In the genomic region with DNA sequence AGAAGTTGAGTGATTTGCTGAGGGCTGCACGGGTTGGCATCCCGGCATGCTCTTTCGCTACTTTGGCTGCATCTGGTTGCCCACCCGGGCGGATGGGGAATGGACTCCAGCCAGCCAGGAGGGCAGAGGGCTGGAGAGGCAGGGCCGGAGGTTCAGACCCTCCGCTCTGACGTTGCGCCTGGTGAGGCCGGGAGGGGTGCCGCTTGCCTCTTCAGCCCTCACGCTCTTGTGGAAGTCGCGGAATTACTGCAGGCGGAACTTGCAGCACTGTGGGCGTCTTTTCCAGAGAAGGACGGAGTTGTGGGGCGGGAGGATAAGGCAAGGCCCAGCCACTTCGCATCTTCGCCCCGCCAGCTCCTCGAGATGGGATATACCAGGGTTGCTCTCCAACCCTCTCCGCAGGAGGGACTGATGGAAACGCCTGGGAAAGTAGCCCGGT, we compare ENCODE assay signal across 8 cellular contexts. TPM values are rescaled to one million over a fixed set of nuclear protein-coding genes. Genes with fewer than 3 reads are reported as not detected.
DNase-seq lines count a peak whose midpoint lies in the region; ATAC-seq and TF ChIP-seq lines count a peak whose summit lies in the region.

No MANE protein-coding gene starts in this region.

- H3K27ac ChIP-seq in hepatocyte (peak overlapping the region; percentile 34), spleen (peak overlapping the region; percentile 81 to 95 (median 88))

- no peaks in the 10 kb centered on the region for H4K20me1 ChIP-seq in hepatocyte (ENCODE audit: insufficient read depth, poor library complexity, severe bottlenecking)

- H3K9me3 ChIP-seq in hepatocyte (ENCODE audit: low read depth) (no peaks in the 10 kb centered on the region), spleen (no peaks in the 10 kb centered on the region)

- ATAC-seq in HG03354 (IDR thresholded peaks at IDR 0.05; ENCODE audit: poor library complexity, severe bottlenecking, unreplicated experiment), result peak; percentile 29
- ATAC-seq in activated naive CD4-positive, alpha-beta T cell treated with anti-CD3 and anti-CD28 coated beads, Interleukin-2, amount 50 U/mL, for 72 hours, result peak; percentile 20 to 28

- no peaks in the 10 kb centered on the region for H3K9me3 Mint-ChIP-seq in activated CD4-positive, alpha-beta T cell treated with anti-CD3 and anti-CD28 coated beads, Interleukin-2, amount 10 ng/mL, durations not matched to agents 24 days and 14 days
- no peaks in the 10 kb centered on the region for H3K9me3 Mint-ChIP-seq in activated naive CD4-positive, alpha-beta T cell treated with anti-CD3 and anti-CD28 coated beads, Interleukin-2, amount 50 U/mL, for 72 hours

- intact Hi-C loops in activated CD4-positive, alpha-beta T cell treated with anti-CD3 and anti-CD28 coated beads, Interleukin-2, amount 10 ng/mL, durations not matched to agents 24 days and 14 days (cut with micrococcal nuclease), result loop anchor here (1.0 kb wide), 2 partner anchors 30 to 49 kb away; a partner anchor contains a TSS
- intact Hi-C loops in spleen (cut with DNase I; ENCODE audit: low total_unique reads), result loop anchor here (10.0 kb wide), 1 partner anchor 124 kb away; a partner anchor contains a TSS

- peaks cover 33% of the 10 kb centered on the region for H3K4me1 Mint-ChIP-seq in activated CD4-positive, alpha-beta T cell treated with anti-CD3 and anti-CD28 coated beads, Interleukin-2, amount 10 ng/mL, durations not matched to agents 24 days and 14 days

- TF ChIP-seq CTCF in hepatocyte (IDR thresholded peaks at IDR 0.05; ENCODE audit: poor library complexity), result no peak
- no peak for TF ChIP-seq CTCF in spleen (IDR thresholded peaks at IDR 0.05 in 8 of 11, conservative IDR thresholded peaks at IDR 0.05 in 3 of 11)

- peak overlapping the region; percentile 89 for H3K27ac Mint-ChIP-seq in activated CD4-positive, alpha-beta T cell treated with anti-CD3 and anti-CD28 coated beads, Interleukin-2, amount 10 ng/mL, durations not matched to agents 24 days and 14 days
- peak overlapping the region; percentile 93 to 97 for H3K27ac Mint-ChIP-seq in activated naive CD4-positive, alpha-beta T cell treated with anti-CD3 and anti-CD28 coated beads, Interleukin-2, amount 50 U/mL, for 72 hours

- H3K27me3 ChIP-seq in hepatocyte, result no peaks in the 10 kb centered on the region
- peaks cover 0 to 18% (median 0%) of the 10 kb centered on the region in 7 donors for H3K27me3 ChIP-seq in spleen (replicated peaks in 1 of 7)

- H3K4me2 ChIP-seq in hepatocyte, result peak overlapping the region; percentile 88

- DNase-seq in activated CD4-positive, alpha-beta T cell treated with anti-CD3 and anti-CD28 coated beads, Interleukin-2, amount 10 ng/mL, durations not matched to agents 24 days and 14 days, result no peak
- DNase-seq in activated CD4-positive, alpha-beta T cell treated with anti-CD3 and anti-CD28 coated beads, Interleukin-2, amount 50 U/mL, for 1 hour, result no peak
- no peak for DNase-seq in activated naive CD4-positive, alpha-beta T cell treated with anti-CD3 and anti-CD28 coated beads, Interleukin-2, amount 50 U/mL, for 72 hours (ENCODE audit: low spot score in 2 of 2)
- DNase-seq in hepatocyte (ENCODE audit: low spot score), result no peak
- peak; percentile 89 for DNase-seq in spleen
- DNase-seq in DMS114 treated with DMSO at 0.1 percent for 48 hours (lab: John Stamatoyannopoulos, UW; ENCODE audit: unreplicated experiment), result no peak
- no peak for DNase-seq in NK-92 (lab: John Stamatoyannopoulos, UW; ENCODE audit: unreplicated experiment)

- no peaks in the 10 kb centered on the region for H3K36me3 ChIP-seq in hepatocyte (replicated peaks; ENCODE audit: insufficient read depth, low read depth)
- H3K36me3 ChIP-seq in spleen, result peaks cover 0 to 38% (median 28%) of the 10 kb centered on the region in 6 donors

- peaks cover 7% of the 10 kb centered on the region for H3K36me3 Mint-ChIP-seq in activated CD4-positive, alpha-beta T cell treated with anti-CD3 and anti-CD28 coated beads, Interleukin-2, amount 10 ng/mL, durations not matched to agents 24 days and 14 days (ENCODE audit: low read depth)
- H3K36me3 Mint-ChIP-seq in activated naive CD4-positive, alpha-beta T cell treated with anti-CD3 and anti-CD28 coated beads, Interleukin-2, amount 50 U/mL, for 72 hours, result peaks cover 7 to 22% of the 10 kb centered on the region in 2 donors

- no peaks in the 10 kb centered on the region for H3K9me2 ChIP-seq in hepatocyte (replicated peaks; ENCODE audit: insufficient read depth)

- peak overlapping the region; percentile 67 for H2AFZ ChIP-seq in hepatocyte

- WGBS in hepatocyte (ENCODE audit: low lambda C conversion rate, missing lambda C conversion rate), result 5% methylated on average over 25 of the region's 25 CpGs
- WGBS in spleen, 5 donors, result 0 to 5% (median 4%) methylated on average over 3 to 25 of the region's 25 CpGs

- peaks cover 10% of the 10 kb centered on the region for H3K79me2 ChIP-seq in hepatocyte

- no peak for TF ChIP-seq POLR2A in spleen (IDR thresholded peaks at IDR 0.05)

- peaks cover 7% of the 10 kb centered on the region for H3K4me1 ChIP-seq in hepatocyte (ENCODE audit: insufficient read depth)
- peaks cover 13 to 54% (median 36%) of the 10 kb centered on the region in 6 donors for H3K4me1 ChIP-seq in spleen

- peaks cover 2% of the 10 kb centered on the region for H3K27me3 Mint-ChIP-seq in activated CD4-positive, alpha-beta T cell treated with anti-CD3 and anti-CD28 coated beads, Interleukin-2, amount 10 ng/mL, durations not matched to agents 24 days and 14 days

- peak overlapping the region; percentile 75 for H3K4me3 ChIP-seq in hepatocyte
- peak overlapping the region; percentile 73 to 95 (median 78) for H3K4me3 ChIP-seq in spleen

- peak overlapping the region; percentile 93 for H3K4me3 Mint-ChIP-seq in activated CD4-positive, alpha-beta T cell treated with anti-CD3 and anti-CD28 coated beads, Interleukin-2, amount 10 ng/mL, durations not matched to agents 24 days and 14 days

RNA-seq across cellular contexts. Expression of a gene that starts 0.7 kb away (rescaled TPM):
- total RNA-seq in activated CD4-positive, alpha-beta T cell treated with anti-CD3 and anti-CD28 coated beads, Interleukin-2, amount 10 ng/mL, durations not matched to agents 24 days and 14 days, result 60.7 and 64.7 TPM in 2 replicates
- 10 to 100 TPM; 45.7 to 51.4 TPM for total RNA-seq in activated naive CD4-positive, alpha-beta T cell treated with anti-CD3 and anti-CD28 coated beads, Interleukin-2, amount 50 U/mL, for 72 hours
- 16.9 and 18.2 TPM in 2 replicates for total RNA-seq in hepatocyte
- polyA plus RNA-seq in hepatocyte, result 14.0 and 18.3 TPM in 2 replicates
- 10 to 100 TPM; 36.4 to 49.8 (median 43.2) TPM for total RNA-seq in spleen
- polyA plus RNA-seq in spleen, result 10 to 100 TPM in 2 of 3 donors, 1 to 10 TPM in 1; 7.3 to 23.1 (median 19.1) TPM

RNA-seq across cellular contexts. Expression of a gene that starts 5.5 kb away (rescaled TPM):
- 9.7 and 10.7 TPM in 2 replicates for total RNA-seq in activated CD4-positive, alpha-beta T cell treated with anti-CD3 and anti-CD28 coated beads, Interleukin-2, amount 10 ng/mL, durations not matched to agents 24 days and 14 days
- total RNA-seq in activated naive CD4-positive, alpha-beta T cell treated with anti-CD3 and anti-CD28 coated beads, Interleukin-2, amount 50 U/mL, for 72 hours, result 10 to 100 TPM; 13.8 to 19.5 TPM
- total RNA-seq in hepatocyte (13.2 and 14.4 TPM in 2 replicates), spleen (10 to 100 TPM; 16.1 to 57.0 (median 44.0) TPM)
- polyA plus RNA-seq in hepatocyte (17.3 and 18.2 TPM in 2 replicates), spleen (10 to 100 TPM; 21.2 to 38.9 (median 24.6) TPM)

RNA-seq across cellular contexts. Expression of a gene that starts 31.9 kb away (rescaled TPM):
- total RNA-seq in activated CD4-positive, alpha-beta T cell treated with anti-CD3 and anti-CD28 coated beads, Interleukin-2, amount 10 ng/mL, durations not matched to agents 24 days and 14 days, result 13.9 and 14.1 TPM in 2 replicates
- 10 to 100 TPM; 11.3 to 24.0 TPM for total RNA-seq in activated naive CD4-positive, alpha-beta T cell treated with anti-CD3 and anti-CD28 coated beads, Interleukin-2, amount 50 U/mL, for 72 hours
- total RNA-seq in hepatocyte (10.0 and 10.7 TPM in 2 replicates), spleen (10 to 100 TPM; 11.1 to 15.0 (median 13.9) TPM)
- polyA plus RNA-seq in hepatocyte (8.7 and 10.9 TPM in 2 replicates), spleen (10 to 100 TPM in 2 of 3 donors, 1 to 10 TPM in 1; 8.6 to 12.9 (median 10.4) TPM)

RNA-seq across cellular contexts. Expression of a gene that starts 37.7 kb away (rescaled TPM):
- not detected in 2 replicates for total RNA-seq in activated CD4-positive, alpha-beta T cell treated with anti-CD3 and anti-CD28 coated beads, Interleukin-2, amount 10 ng/mL, durations not matched to agents 24 days and 14 days
- total RNA-seq in activated naive CD4-positive, alpha-beta T cell treated with anti-CD3 and anti-CD28 coated beads, Interleukin-2, amount 50 U/mL, for 72 hours, result not detected
- total RNA-seq in hepatocyte, result 0.97 and 3.3 TPM in 2 replicates
- 4.2 and 5.1 TPM in 2 replicates for polyA plus RNA-seq in hepatocyte
- total RNA-seq in spleen, result 100 to 1,000 TPM in 1 of 7 donors, 10 to 100 TPM in 5, 1 to 10 TPM in 1; 8.9 to 104 (median 41.0) TPM
- 10 to 100 TPM; 12.3 to 28.1 (median 23.8) TPM for polyA plus RNA-seq in spleen

RNA-seq across cellular contexts. Expression of a gene that starts 49.0 kb away (rescaled TPM):
- 63.4 and 70.4 TPM in 2 replicates for total RNA-seq in activated CD4-positive, alpha-beta T cell treated with anti-CD3 and anti-CD28 coated beads, Interleukin-2, amount 10 ng/mL, durations not matched to agents 24 days and 14 days
- total RNA-seq in activated naive CD4-positive, alpha-beta T cell treated with anti-CD3 and anti-CD28 coated beads, Interleukin-2, amount 50 U/mL, for 72 hours, result 10 to 100 TPM; 36.1 to 53.4 TPM
- total RNA-seq in hepatocyte, result 24.0 and 31.5 TPM in 2 replicates
- 38.0 and 50.0 TPM in 2 replicates for polyA plus RNA-seq in hepatocyte
- 10 to 100 TPM; 36.7 to 84.2 (median 60.8) TPM for total RNA-seq in spleen
- 100 to 1,000 TPM in 1 of 3 donors, 10 to 100 TPM in 2; 64.5 to 118 (median 83.8) TPM for polyA plus RNA-seq in spleen
